ENCODE assay signal across 1 cellular context in the genomic region with DNA sequence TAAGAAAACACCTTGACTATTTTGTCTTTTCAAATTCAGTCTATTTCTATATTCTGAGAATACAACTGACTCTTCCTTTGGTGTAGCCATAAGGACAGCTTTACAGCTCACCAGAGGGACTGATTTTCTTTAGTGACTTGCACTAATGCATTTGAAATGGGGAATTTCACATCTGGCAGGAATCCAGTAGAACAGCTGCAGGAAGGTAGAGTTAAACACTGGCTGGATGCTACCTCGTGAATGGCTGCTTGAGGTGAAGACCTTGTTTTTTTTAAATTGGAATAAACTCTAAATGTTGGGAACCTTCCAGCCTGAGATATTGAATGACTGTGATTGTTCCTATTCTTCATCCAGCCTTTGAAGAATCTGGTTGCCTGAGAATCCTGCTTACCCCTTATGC.
TF ChIP-seq lines count a peak whose summit lies in the region.

No MANE protein-coding gene starts in this region.

TF ChIP-seq in IMR-90, 13 proteins besides CTCF, POLR2A, EP300 and RAD21:
- TF ChIP-seq, protein P1, sequence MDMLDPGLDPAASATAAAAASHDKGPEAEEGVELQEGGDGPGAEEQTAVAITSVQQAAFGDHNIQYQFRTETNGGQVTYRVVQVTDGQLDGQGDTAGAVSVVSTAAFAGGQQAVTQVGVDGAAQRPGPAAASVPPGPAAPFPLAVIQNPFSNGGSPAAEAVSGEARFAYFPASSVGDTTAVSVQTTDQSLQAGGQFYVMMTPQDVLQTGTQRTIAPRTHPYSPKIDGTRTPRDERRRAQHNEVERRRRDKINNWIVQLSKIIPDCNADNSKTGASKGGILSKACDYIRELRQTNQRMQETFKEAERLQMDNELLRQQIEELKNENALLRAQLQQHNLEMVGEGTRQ (IDR thresholded peaks at IDR 0.05; ENCODE audit: low read depth, low read length), result no peak
- TF ChIP-seq RFX5 (IDR thresholded peaks at IDR 0.05; ENCODE audit: low read depth, low read length) (no peak), MAZ (IDR thresholded peaks at IDR 0.05; ENCODE audit: borderline replicate concordance, low read depth, low read length) (no peak), NFE2L2 (IDR thresholded peaks at IDR 0.05; ENCODE audit: low read depth, low read length) (no peak), CHD1 (IDR thresholded peaks at IDR 0.05; ENCODE audit: low read depth, low read length) (no peak), MAFK (IDR thresholded peaks at IDR 0.05; ENCODE audit: low read depth, low read length) (no peak), CEBPB (IDR thresholded peaks at IDR 0.05; ENCODE audit: low read depth, low read length) (no peak), FOS (IDR thresholded peaks at IDR 0.05; ENCODE audit: low read depth, low read length) (no peak), SMC3 (IDR thresholded peaks at IDR 0.05; ENCODE audit: low read depth, low read length) (no peak), MXI1 (IDR thresholded peaks at IDR 0.05; ENCODE audit: borderline replicate concordance, low read depth, low read length) (no peak), RCOR1 (IDR thresholded peaks at IDR 0.05; ENCODE audit: insufficient replicate concordance, low read length) (no peak), BHLHE40 (IDR thresholded peaks at IDR 0.05; ENCODE audit: low read depth, low read length) (no peak)
- TF ChIP-seq, protein P2, sequence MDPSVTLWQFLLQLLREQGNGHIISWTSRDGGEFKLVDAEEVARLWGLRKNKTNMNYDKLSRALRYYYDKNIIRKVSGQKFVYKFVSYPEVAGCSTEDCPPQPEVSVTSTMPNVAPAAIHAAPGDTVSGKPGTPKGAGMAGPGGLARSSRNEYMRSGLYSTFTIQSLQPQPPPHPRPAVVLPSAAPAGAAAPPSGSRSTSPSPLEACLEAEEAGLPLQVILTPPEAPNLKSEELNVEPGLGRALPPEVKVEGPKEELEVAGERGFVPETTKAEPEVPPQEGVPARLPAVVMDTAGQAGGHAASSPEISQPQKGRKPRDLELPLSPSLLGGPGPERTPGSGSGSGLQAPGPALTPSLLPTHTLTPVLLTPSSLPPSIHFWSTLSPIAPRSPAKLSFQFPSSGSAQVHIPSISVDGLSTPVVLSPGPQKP (IDR thresholded peaks at IDR 0.05; ENCODE audit: borderline replicate concordance, low read depth, low read length), result no peak
